ENCODE assay signal across 18 cellular contexts in the genomic region with DNA sequence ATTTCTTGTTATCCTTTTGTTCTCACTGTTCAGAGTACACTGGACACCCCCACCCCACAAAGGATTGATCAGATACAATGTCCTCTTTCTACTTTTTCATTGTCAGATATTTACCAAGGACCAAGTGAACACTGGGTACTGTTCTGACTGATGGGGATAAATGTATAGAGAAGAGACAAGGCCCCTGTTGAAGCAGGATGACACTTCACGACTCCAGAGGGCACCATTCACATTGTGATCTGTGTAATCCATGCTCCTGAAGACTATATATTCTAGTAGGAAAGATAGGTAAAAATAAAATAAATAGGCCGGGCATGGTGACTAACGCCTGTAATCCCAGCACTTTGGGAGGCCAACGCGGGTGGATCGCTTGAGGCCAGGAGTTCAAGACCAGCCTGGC. TPM values are rescaled to one million over a fixed set of nuclear protein-coding genes. Genes with fewer than 3 reads are reported as not detected.
DNase-seq lines count a peak whose midpoint lies in the region; ATAC-seq, FAIRE-seq and TF ChIP-seq lines count a peak whose summit lies in the region.
"Had no signal": no experiment of that assay in that cellular context is flagged by ENCODE, and none has a peak within 500 bp of the region (broad histone marks: within the 10 kb centered on the region; RNA-seq: fewer than 3 reads in every experiment).

No MANE protein-coding gene starts in this region.

- WGBS in small intestine, 3 donors = 92 to 95% (median 95%) methylated on average over 6 of the region's 6 CpGs

- H3K9me3 ChIP-seq in RWPE2 (ENCODE audit: severe bottlenecking) (no peaks in the 10 kb centered on the region), small intestine (ENCODE audit: control insufficient read depth, low read depth) (no peaks in the 10 kb centered on the region)
- H3K9me3 ChIP-seq: MG63 had no signal

- TF ChIP-seq CTCF in RWPE2 (IDR thresholded peaks at IDR 0.05; ENCODE audit: poor library complexity, severe bottlenecking) = peak; percentile 15
- peak; percentile 15 for TF ChIP-seq CTCF in epithelial cell of esophagus (IDR thresholded peaks at IDR 0.05; ENCODE audit: insufficient read depth, low read depth, low read length, missing control alignments)

- ATAC-seq in RWPE2 (ENCODE audit: low read depth) = peak; percentile 42; the same call in 2 of the 3 replicates
- ATAC-seq: GM23338 had no signal

- H3K27me3 ChIP-seq in RWPE2 (ENCODE audit: insufficient read depth, poor library complexity, severe bottlenecking) = no peaks in the 10 kb centered on the region
- no peaks in the 10 kb centered on the region for H3K27me3 ChIP-seq in small intestine (ENCODE audit: control insufficient read depth in 2 of 2, insufficient read depth in 2 of 2, low read length in 2 of 2)
- H3K27me3 ChIP-seq: MG63 had no signal

- H3K27ac ChIP-seq in RWPE2 (ENCODE audit: poor library complexity, severe bottlenecking) (no peak overlapping the region), small intestine (ENCODE audit: low read depth in 1 of 2, low read length in 1 of 2) (no peak overlapping the region)
- H3K27ac ChIP-seq: RWPE1 had no signal

- no peak for FAIRE-seq in small intestine (lab: Jason Lieb, UNC)
- FAIRE-seq: GM12892 had no signal

- DNase-seq in NCI-H82 (lab: John Stamatoyannopoulos, UW) (peak; percentile 26), NCI-H82 treated with DMSO at 0.1 percent for 48 hours (lab: John Stamatoyannopoulos, UW; ENCODE audit: unreplicated experiment) (no peak), RWPE2 (ENCODE audit: low spot score) (no peak), epithelial cell of esophagus (ENCODE audit: low read depth) (peak; percentile 27), small intestine (peak; percentile 9), SIG-M5 (lab: John Stamatoyannopoulos, UW) (no peak), AG08396 (ENCODE audit: low spot score) (no peak), H4 (ENCODE audit: low spot score) (no peak)
- DNase-seq: C1 segment of cervical spinal cord, MG63, NCI-H1092, NCI-H146, NCI-H2107, NCI-H345, OCI-M1 had no signal

- no peaks in the 10 kb centered on the region for H3K4me1 ChIP-seq in RWPE2 (ENCODE audit: insufficient read depth, poor library complexity, severe bottlenecking)
- no peaks in the 10 kb centered on the region for H3K4me1 ChIP-seq in small intestine (ENCODE audit: control insufficient read depth in 2 of 2, insufficient read depth in 1 of 2, low read depth in 1 of 2, low read length in 1 of 2)

- H3K4me3 ChIP-seq in RWPE2 (ENCODE audit: severe bottlenecking) (no peak overlapping the region), epithelial cell of esophagus (ENCODE audit: low read length) (no peak overlapping the region), small intestine (ENCODE audit: low read depth in 1 of 2, low read length in 2 of 2) (no peak overlapping the region)
- H3K4me3 ChIP-seq: GM23338, MG63 had no signal

- H3K36me3 ChIP-seq in RWPE2 (ENCODE audit: low read depth) (peaks cover 82% of the 10 kb centered on the region), small intestine (ENCODE audit: control insufficient read depth in 2 of 2, insufficient read depth in 2 of 2, low read length in 2 of 2) (peaks cover 11 to 13% of the 10 kb centered on the region in 2 donors)

RNA-seq across cellular contexts. Expression of a gene that starts 7.2 kb away (rescaled TPM):
- 1 to 10 TPM; 2.0 to 7.4 (median 5.7) TPM for polyA plus RNA-seq in small intestine
- total RNA-seq in H4 (2014; rRNA removed; shearing (Covaris generic)) = 0.10 TPM in 1 of 2 replicates, not detected in the other

RNA-seq across cellular contexts. Expression of a gene that starts 15.8 kb away (rescaled TPM):
- 1 to 10 TPM; 3.2 to 6.0 (median 4.7) TPM for polyA plus RNA-seq in small intestine
- 21.4 and 25.5 TPM in 2 replicates for total RNA-seq in H4 (2014; rRNA removed; shearing (Covaris generic))

RNA-seq across cellular contexts. Expression of a gene that starts 19.1 kb away (rescaled TPM):
- polyA plus RNA-seq in small intestine = 10 to 100 TPM; 36.7 to 86.6 (median 41.8) TPM
- total RNA-seq in H4 (2014; rRNA removed; shearing (Covaris generic)) = 155 and 159 TPM in 2 replicates

Comparison
In these comparisons a context has a peak if more than half of its experiments do, and no peak if none do; other contexts are left out.
1. DNase-seq: peak in NCI-H82 (single experiment), epithelial cell of esophagus (single experiment) and small intestine (single experiment); none in NCI-H82 treated with DMSO at 0.1 percent for 48 hours (single experiment), RWPE2 (single experiment), SIG-M5 (single experiment), AG08396 (single experiment) and H4 (single experiment).